Comparison of ENCODE assay signal across 2 cellular contexts in the genomic region with DNA sequence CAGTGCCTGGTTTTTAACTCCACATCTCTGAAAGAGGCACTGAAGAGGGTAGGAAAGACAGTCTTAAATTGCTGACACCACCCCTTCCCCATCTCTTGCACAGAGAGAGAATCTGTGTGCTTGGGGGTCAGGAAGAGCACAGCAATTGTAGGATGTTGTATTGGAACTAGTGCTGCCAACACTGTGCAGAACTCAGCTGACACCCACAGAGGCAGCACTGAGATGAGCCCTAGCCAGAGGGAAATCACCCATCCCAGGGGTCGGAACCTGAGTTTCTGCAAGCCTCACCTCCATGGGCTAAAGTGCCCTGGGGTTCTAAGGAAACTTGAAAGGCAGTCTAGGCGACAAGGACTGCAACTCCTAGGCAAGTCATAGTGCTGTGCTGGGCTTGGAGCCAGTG.
TF ChIP-seq lines count a peak whose summit lies in the region.

No MANE protein-coding gene starts in this region.

TF ChIP-seq in HCT116, 20 proteins besides CTCF, POLR2A, EP300 and RAD21:
- TF ChIP-seq, protein P1, sequence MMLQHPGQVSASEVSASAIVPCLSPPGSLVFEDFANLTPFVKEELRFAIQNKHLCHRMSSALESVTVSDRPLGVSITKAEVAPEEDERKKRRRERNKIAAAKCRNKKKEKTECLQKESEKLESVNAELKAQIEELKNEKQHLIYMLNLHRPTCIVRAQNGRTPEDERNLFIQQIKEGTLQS (IDR thresholded peaks at IDR 0.05), result no peak
- TF ChIP-seq SIN3A (IDR thresholded peaks at IDR 0.05; ENCODE audit: low read depth) (no peak), EGR1 (IDR thresholded peaks at IDR 0.05; ENCODE audit: low read depth) (no peak), EZH2phosphoT487 (IDR thresholded peaks at IDR 0.05; ENCODE audit: borderline replicate concordance) (no peak), CBX3 (IDR thresholded peaks at IDR 0.05; ENCODE audit: low read depth) (no peak), ZNF274 (IDR thresholded peaks at IDR 0.05; ENCODE audit: low read depth, low read length) (no peak), JUND (IDR thresholded peaks at IDR 0.05) (no peak), EZH2 (IDR thresholded peaks at IDR 0.05) (no peak), ELF1 (IDR thresholded peaks at IDR 0.05; ENCODE audit: borderline replicate concordance, low read depth) (no peak)
- TF ChIP-seq, protein P2, sequence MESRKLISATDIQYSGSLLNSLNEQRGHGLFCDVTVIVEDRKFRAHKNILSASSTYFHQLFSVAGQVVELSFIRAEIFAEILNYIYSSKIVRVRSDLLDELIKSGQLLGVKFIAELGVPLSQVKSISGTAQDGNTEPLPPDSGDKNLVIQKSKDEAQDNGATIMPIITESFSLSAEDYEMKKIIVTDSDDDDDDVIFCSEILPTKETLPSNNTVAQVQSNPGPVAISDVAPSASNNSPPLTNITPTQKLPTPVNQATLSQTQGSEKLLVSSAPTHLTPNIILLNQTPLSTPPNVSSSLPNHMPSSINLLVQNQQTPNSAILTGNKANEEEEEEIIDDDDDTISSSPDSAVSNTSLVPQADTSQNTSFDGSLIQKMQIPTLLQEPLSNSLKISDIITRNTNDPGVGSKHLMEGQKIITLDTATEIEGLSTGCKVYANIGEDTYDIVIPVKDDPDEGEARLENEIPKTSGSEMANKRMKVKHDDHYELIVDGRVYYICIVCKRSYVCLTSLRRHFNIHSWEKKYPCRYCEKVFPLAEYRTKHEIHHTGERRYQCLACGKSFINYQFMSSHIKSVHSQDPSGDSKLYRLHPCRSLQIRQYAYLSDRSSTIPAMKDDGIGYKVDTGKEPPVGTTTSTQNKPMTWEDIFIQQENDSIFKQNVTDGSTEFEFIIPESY (IDR thresholded peaks at IDR 0.05; ENCODE audit: extremely low read depth, insufficient replicate concordance, low read length), result no peak
- TF ChIP-seq, protein P3, sequence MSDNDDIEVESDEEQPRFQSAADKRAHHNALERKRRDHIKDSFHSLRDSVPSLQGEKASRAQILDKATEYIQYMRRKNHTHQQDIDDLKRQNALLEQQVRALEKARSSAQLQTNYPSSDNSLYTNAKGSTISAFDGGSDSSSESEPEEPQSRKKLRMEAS (IDR thresholded peaks at IDR 0.05), result no peak

TF ChIP-seq in H1, 55 proteins besides CTCF, POLR2A, EP300 and RAD21:
- TF ChIP-seq TEAD4 (IDR thresholded peaks at IDR 0.05; ENCODE audit: low read depth, low read length) (no peak), NANOG (IDR thresholded peaks at IDR 0.05; ENCODE audit: insufficient read depth, low read depth, low read length, poor library complexity, severe bottlenecking) (no peak), RNF2 (IDR thresholded peaks at IDR 0.05; ENCODE audit: borderline replicate concordance, low read depth, low read length, missing control alignments, poor library complexity, severe bottlenecking) (no peak), CBX8 (IDR thresholded peaks at IDR 0.05; ENCODE audit: borderline replicate concordance, low read depth, low read length) (no peak), SRF (IDR thresholded peaks at IDR 0.05; ENCODE audit: low read depth, low read length) (no peak), JUND (IDR thresholded peaks at IDR 0.05; ENCODE audit: low read length) (no peak), RBBP5 (IDR thresholded peaks at IDR 0.05; ENCODE audit: borderline replicate concordance, low read depth, low read length) (no peak), EZH2 (IDR thresholded peaks at IDR 0.05; ENCODE audit: low read depth, low read length, severe bottlenecking) (no peak), EGR1 (IDR thresholded peaks at IDR 0.05; ENCODE audit: borderline replicate concordance, low read depth, low read length) (no peak), CTBP2 (IDR thresholded peaks at IDR 0.05; ENCODE audit: borderline replicate concordance, insufficient read depth, insufficient read length, low read length) (no peak), FOSL1 (IDR thresholded peaks at IDR 0.05; ENCODE audit: insufficient read depth, low read depth, low read length) (no peak)
TF ChIP-seq in H1: peak in this region for 0.
